In the genomic region with DNA sequence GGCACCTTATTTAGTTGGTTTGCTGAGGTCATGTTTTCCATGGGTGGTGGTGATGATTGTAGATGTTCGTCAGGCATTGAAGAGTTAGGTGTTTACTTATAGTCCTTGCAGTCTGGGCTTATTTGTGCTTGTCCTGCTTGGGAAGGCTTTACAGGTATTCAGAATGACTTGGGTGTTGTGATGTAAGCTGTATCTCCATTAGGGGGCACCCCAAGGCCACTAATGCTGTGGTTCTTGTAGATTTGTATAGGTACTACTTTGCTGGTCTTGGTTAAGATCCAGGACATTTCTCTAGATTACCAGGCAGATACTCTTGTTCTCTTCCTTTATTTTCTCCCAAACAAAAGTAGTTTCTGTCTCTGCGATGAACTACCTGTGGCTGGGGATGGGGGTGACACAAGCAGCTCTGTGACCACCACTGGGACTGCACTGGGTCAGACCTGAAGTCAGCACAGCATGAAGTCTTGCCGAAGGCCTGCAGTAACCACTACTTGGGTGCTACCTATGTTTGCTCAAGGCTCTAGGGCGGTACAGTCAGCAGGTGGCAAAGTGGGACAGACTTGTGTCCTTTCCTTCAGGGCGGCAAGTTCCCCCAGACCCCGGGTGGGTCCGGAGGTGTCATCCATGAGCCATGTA, we compare ENCODE assay signal across 9 cellular contexts. TPM values are rescaled to one million over a fixed set of nuclear protein-coding genes. Genes with fewer than 3 reads are reported as not detected.
DNase-seq lines count a peak whose midpoint lies in the region; ATAC-seq, FAIRE-seq and TF ChIP-seq lines count a peak whose summit lies in the region.
"Had no signal": no experiment of that assay in that cellular context is flagged by ENCODE, and none has a peak within 500 bp of the region (broad histone marks: within the 10 kb centered on the region; RNA-seq: fewer than 3 reads in every experiment).

No MANE protein-coding gene starts in this region.

- TF ChIP-seq POLR2A in H54 (IDR thresholded peaks at IDR 0.05; ENCODE audit: low read depth, low read length): no peak

- DNase-seq in NCI-H446 (lab: John Stamatoyannopoulos, UW) (peak; percentile 15 to 37), NCI-H446 treated with DMSO at 0.1 percent for 48 hours (lab: John Stamatoyannopoulos, UW) (no peak), H54 (ENCODE audit: insufficient read length, low spot score) (no peak), NCI-H524 treated with DMSO at 0.1 percent for 48 hours (lab: John Stamatoyannopoulos, UW) (peak; percentile 52), endothelial cell (ENCODE audit: low spot score) (peak; percentile 33), midbrain (lab: John Stamatoyannopoulos, UW) (no peak), 8988T (no peak)

- H3K9me3 Mint-ChIP-seq in endothelial cell (ENCODE audit: unreplicated experiment): no peaks in the 10 kb centered on the region

- peaks cover 2% of the 10 kb centered on the region for H3K27me3 Mint-ChIP-seq in endothelial cell (ENCODE audit: unreplicated experiment)

- ATAC-seq in activated CD4-positive, CD25-positive, alpha-beta regulatory T cell treated with anti-CD3 and anti-CD28 coated beads, Interleukin-2, amount 50 U/mL, for 24 hours: no peak

- H3K36me3 Mint-ChIP-seq in endothelial cell (ENCODE audit: low read depth, unreplicated experiment): no peaks in the 10 kb centered on the region

- peak; percentile 27 for FAIRE-seq in H54 (lab: Jason Lieb, UNC)

- TF ChIP-seq CTCF in endothelial cell (IDR thresholded peaks at IDR 0.05; ENCODE audit: unreplicated experiment): no peak

- no peaks in the 10 kb centered on the region for H3K4me1 Mint-ChIP-seq in endothelial cell (ENCODE audit: unreplicated experiment)

- H3K27ac Mint-ChIP-seq in endothelial cell (ENCODE audit: unreplicated experiment): no peak overlapping the region
- H3K27ac Mint-ChIP-seq: activated naive CD8-positive, alpha-beta T cell had no signal

- H3K4me3 Mint-ChIP-seq in endothelial cell (ENCODE audit: unreplicated experiment): no peak overlapping the region
- H3K4me3 Mint-ChIP-seq: activated naive CD8-positive, alpha-beta T cell had no signal

RNA-seq across cellular contexts. Expression of gene FBXO33, which starts 35.8 kb away (rescaled TPM):
- 11.9 TPM for total RNA-seq in endothelial cell (ENCODE audit: unreplicated experiment)

Comparison
In these comparisons a context has a peak if more than half of its experiments do, and no peak if none do; other contexts are left out.
1. DNase-seq: peak in NCI-H446 (2 of 2), NCI-H524 treated with DMSO at 0.1 percent for 48 hours (single experiment) and endothelial cell (single experiment); none in NCI-H446 treated with DMSO at 0.1 percent for 48 hours (single experiment), H54 (single experiment), midbrain (single experiment) and 8988T (single experiment).